Comparison of ENCODE assay signal across 12 cellular contexts in the genomic region with DNA sequence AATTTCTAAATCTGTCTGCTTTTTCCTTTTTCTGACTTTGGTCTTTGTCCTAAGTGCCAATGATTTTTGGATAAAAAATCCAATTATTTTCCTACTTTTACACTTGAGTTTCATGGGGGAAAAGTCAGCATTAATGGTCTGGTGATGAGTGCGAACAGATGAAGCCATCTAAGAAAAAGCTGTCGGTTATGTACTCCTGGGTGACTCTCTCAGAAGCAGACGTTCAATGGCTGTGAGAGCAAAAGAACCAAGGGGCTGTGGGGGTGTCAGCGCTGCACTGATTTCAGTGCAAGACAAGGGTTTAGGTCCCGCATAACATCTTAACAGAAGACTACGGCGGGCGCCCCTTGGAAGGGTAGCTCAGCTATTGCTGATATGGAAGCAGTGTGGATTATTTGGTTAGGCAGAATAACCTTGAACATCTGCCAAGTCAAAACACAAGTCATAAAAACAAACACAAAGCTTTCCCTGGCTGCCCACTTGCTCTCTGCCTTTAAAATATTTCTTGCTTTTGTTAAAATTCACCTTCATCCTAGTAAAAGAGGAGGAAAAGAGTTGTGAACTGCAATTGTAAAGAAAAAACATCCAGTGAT.
DNase-seq lines count a peak whose midpoint lies in the region; ATAC-seq and TF ChIP-seq lines count a peak whose summit lies in the region.
"Had no signal": no experiment of that assay in that cellular context is flagged by ENCODE, and none has a peak within 500 bp of the region (broad histone marks: within the 10 kb centered on the region; RNA-seq: fewer than 3 reads in every experiment).

No MANE protein-coding gene starts in this region.

- intact Hi-C loops in right cardiac atrium (cut with DNase I) (loop anchor here in 1 of 4 donors (10.0 kb wide), 1 partner anchor 149 kb away; no protein-coding TSS in a partner anchor), stomach (cut with DNase I; ENCODE audit: low total_unique reads) (no loop called here)

- no peaks in the 10 kb centered on the region for H3K36me3 Mint-ChIP-seq in CD8-positive, alpha-beta memory T cell
- no peaks in the 10 kb centered on the region for H3K36me3 Mint-ChIP-seq in stimulated activated memory B cell treated with anti-CD40 and anti-IgM and Interleukin-4, amounts not matched to agents 10 μg/mL and 1 μg/mL and 100 μg/mL, for 72 hours

- H3K27ac ChIP-seq in right cardiac atrium (ENCODE audit: low read length) = peak overlapping the region; percentile 82
- peak overlapping the region in 2 of 5 donors; percentile 16 to 64 for H3K27ac ChIP-seq in stomach
- no peak overlapping the region for H3K27ac ChIP-seq in CD8-positive, alpha-beta memory T cell (ENCODE audit: low read depth, low read length)

- peaks cover 1 to 7% of the 10 kb centered on the region in 2 donors for H3K27me3 Mint-ChIP-seq in CD8-positive, alpha-beta memory T cell
- H3K27me3 Mint-ChIP-seq in stimulated activated memory B cell treated with anti-CD40 and anti-IgM and Interleukin-4, amounts not matched to agents 10 μg/mL and 1 μg/mL and 100 μg/mL, for 72 hours = peaks cover 36% of the 10 kb centered on the region

- ATAC-seq in SK-N-SH treated with all-trans-retinoic acid at 6 μM for 48 hours (peak; percentile 31; the same call in 2 of the 3 replicates), right cardiac atrium (peak; percentile 39 to 46), HG03460 (IDR thresholded peaks at IDR 0.05; ENCODE audit: unreplicated experiment) (no peak)
- ATAC-seq in stimulated activated memory B cell treated with anti-CD40 and anti-IgM and Interleukin-4, amounts not matched to agents 10 μg/mL and 1 μg/mL and 100 μg/mL, for 72 hours = no peak

- peak; percentile 6 for DNase-seq in NCI-H2171 treated with DMSO at 0.1 percent for 48 hours (lab: John Stamatoyannopoulos, UW)
- DNase-seq in NCI-H2171 (lab: John Stamatoyannopoulos, UW) = no peak
- peak in 2 of 3 donors; percentile 53 to 60 for DNase-seq in right cardiac atrium
- DNase-seq in stomach = peak; percentile 46
- no peak for DNase-seq in CD8-positive, alpha-beta memory T cell
- DNase-seq: activated CD4-positive, CD25-positive, alpha-beta regulatory T cell; activated T-cell treated with anti-CD3 and anti-CD28 coated beads, Interleukin-2, amount 50 U/mL, for 1 hour; NCI-H1436 had no signal

- WGBS in right cardiac atrium = 29% methylated on average over 8 of the region's 8 CpGs
- WGBS in stomach, 5 donors = 28 to 45% (median 37%) methylated on average over 8 of the region's 8 CpGs

- no peak overlapping the region for H3K27ac Mint-ChIP-seq in CD8-positive, alpha-beta memory T cell
- H3K27ac Mint-ChIP-seq in stimulated activated memory B cell treated with anti-CD40 and anti-IgM and Interleukin-4, amounts not matched to agents 10 μg/mL and 1 μg/mL and 100 μg/mL, for 72 hours = no peak overlapping the region

- no peak for TF ChIP-seq EP300 in stomach (IDR thresholded peaks at IDR 0.05)

- H3K27me3 ChIP-seq in right cardiac atrium (ENCODE audit: control insufficient read depth, insufficient read depth) (no peaks in the 10 kb centered on the region), stomach (no peaks in the 10 kb centered on the region)
- H3K27me3 ChIP-seq in CD8-positive, alpha-beta memory T cell (ENCODE audit: insufficient read depth, low read length, poor library complexity, severe bottlenecking) = no peaks in the 10 kb centered on the region

- peaks cover 0 to 8% (median 2%) of the 10 kb centered on the region in 5 donors for H3K9me3 Mint-ChIP-seq in CD8-positive, alpha-beta memory T cell
- no peaks in the 10 kb centered on the region for H3K9me3 Mint-ChIP-seq in stimulated activated memory B cell treated with anti-CD40 and anti-IgM and Interleukin-4, amounts not matched to agents 10 μg/mL and 1 μg/mL and 100 μg/mL, for 72 hours
- H3K9me3 Mint-ChIP-seq: central memory CD8-positive, alpha-beta T cell had no signal

- no peaks in the 10 kb centered on the region for H3K4me1 Mint-ChIP-seq in CD8-positive, alpha-beta memory T cell
- no peaks in the 10 kb centered on the region for H3K4me1 Mint-ChIP-seq in stimulated activated memory B cell treated with anti-CD40 and anti-IgM and Interleukin-4, amounts not matched to agents 10 μg/mL and 1 μg/mL and 100 μg/mL, for 72 hours
- H3K4me1 Mint-ChIP-seq: central memory CD8-positive, alpha-beta T cell had no signal

- H3K4me3 ChIP-seq in right cardiac atrium (ENCODE audit: low read length) (peak overlapping the region; percentile 36), stomach (no peak overlapping the region)
- no peak overlapping the region for H3K4me3 ChIP-seq in CD8-positive, alpha-beta memory T cell (ENCODE audit: low read length)

- H3K4me1 ChIP-seq in right cardiac atrium (ENCODE audit: control insufficient read depth, insufficient read depth, low read length) (peaks cover 15% of the 10 kb centered on the region), stomach (peaks cover 5 to 69% (median 27%) of the 10 kb centered on the region in 4 donors)
- H3K4me1 ChIP-seq in CD8-positive, alpha-beta memory T cell (ENCODE audit: insufficient read depth, low read length) = no peaks in the 10 kb centered on the region

- no peak for TF ChIP-seq POLR2A in stomach (IDR thresholded peaks at IDR 0.05)

- CTCF ChIA-PET in CD8-positive, alpha-beta memory T cell (lab: Charles Lee) = no interaction called here

- POLR2A ChIA-PET in CD8-positive, alpha-beta memory T cell (lab: Charles Lee) = no interaction called here

- no peaks in the 10 kb centered on the region for H3K36me3 ChIP-seq in stomach
- no peaks in the 10 kb centered on the region for H3K36me3 ChIP-seq in CD8-positive, alpha-beta memory T cell (ENCODE audit: insufficient read depth, low read length)

- H3K4me3 Mint-ChIP-seq in CD8-positive, alpha-beta memory T cell = no peak overlapping the region
- H3K4me3 Mint-ChIP-seq in stimulated activated memory B cell treated with anti-CD40 and anti-IgM and Interleukin-4, amounts not matched to agents 10 μg/mL and 1 μg/mL and 100 μg/mL, for 72 hours = no peak overlapping the region
- H3K4me3 Mint-ChIP-seq: central memory CD8-positive, alpha-beta T cell had no signal

- H3K9me3 ChIP-seq in right cardiac atrium (ENCODE audit: control insufficient read depth, low read length) = no peaks in the 10 kb centered on the region
- no peaks in the 10 kb centered on the region for H3K9me3 ChIP-seq in stomach
- no peaks in the 10 kb centered on the region for H3K9me3 ChIP-seq in CD8-positive, alpha-beta memory T cell (ENCODE audit: low read length)

- no peak for TF ChIP-seq CTCF in stomach (IDR thresholded peaks at IDR 0.05)

TF ChIP-seq in SK-N-SH treated with all-trans-retinoic acid at 6 μM for 48 hours, 23 proteins besides CTCF, POLR2A, EP300 and RAD21 (continues in another document):
- TF ChIP-seq ISL1 (CRISPR knock-in tag; IDR thresholded peaks at IDR 0.05) (no peak), SNAI2 (CRISPR knock-in tag; IDR thresholded peaks at IDR 0.05) (no peak), BACH2 (CRISPR knock-in tag; IDR thresholded peaks at IDR 0.05; ENCODE audit: borderline replicate concordance) (no peak), ZFP30 (CRISPR knock-in tag; IDR thresholded peaks at IDR 0.05) (no peak), OSR1 (CRISPR knock-in tag; IDR thresholded peaks at IDR 0.05) (no peak), RARB (CRISPR knock-in tag; IDR thresholded peaks at IDR 0.05) (no peak), ZNF565 (CRISPR knock-in tag; conservative IDR thresholded peaks at IDR 0.05; ENCODE audit: low read depth) (no peak), ZNF70 (CRISPR knock-in tag; IDR thresholded peaks at IDR 0.05) (no peak), PPARA (CRISPR knock-in tag; IDR thresholded peaks at IDR 0.05; ENCODE audit: borderline replicate concordance) (no peak)
- TF ChIP-seq, protein P1, sequence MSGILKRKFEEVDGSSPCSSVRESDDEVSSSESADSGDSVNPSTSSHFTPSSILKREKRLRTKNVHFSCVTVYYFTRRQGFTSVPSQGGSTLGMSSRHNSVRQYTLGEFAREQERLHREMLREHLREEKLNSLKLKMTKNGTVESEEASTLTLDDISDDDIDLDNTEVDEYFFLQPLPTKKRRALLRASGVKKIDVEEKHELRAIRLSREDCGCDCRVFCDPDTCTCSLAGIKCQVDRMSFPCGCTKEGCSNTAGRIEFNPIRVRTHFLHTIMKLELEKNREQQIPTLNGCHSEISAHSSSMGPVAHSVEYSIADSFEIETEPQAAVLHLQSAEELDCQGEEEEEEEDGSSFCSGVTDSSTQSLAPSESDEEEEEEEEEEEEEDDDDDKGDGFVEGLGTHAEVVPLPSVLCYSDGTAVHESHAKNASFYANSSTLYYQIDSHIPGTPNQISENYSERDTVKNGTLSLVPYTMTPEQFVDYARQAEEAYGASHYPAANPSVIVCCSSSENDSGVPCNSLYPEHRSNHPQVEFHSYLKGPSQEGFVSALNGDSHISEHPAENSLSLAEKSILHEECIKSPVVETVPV (CRISPR knock-in tag; IDR thresholded peaks at IDR 0.05) = no peak
- TF ChIP-seq, protein P2, sequence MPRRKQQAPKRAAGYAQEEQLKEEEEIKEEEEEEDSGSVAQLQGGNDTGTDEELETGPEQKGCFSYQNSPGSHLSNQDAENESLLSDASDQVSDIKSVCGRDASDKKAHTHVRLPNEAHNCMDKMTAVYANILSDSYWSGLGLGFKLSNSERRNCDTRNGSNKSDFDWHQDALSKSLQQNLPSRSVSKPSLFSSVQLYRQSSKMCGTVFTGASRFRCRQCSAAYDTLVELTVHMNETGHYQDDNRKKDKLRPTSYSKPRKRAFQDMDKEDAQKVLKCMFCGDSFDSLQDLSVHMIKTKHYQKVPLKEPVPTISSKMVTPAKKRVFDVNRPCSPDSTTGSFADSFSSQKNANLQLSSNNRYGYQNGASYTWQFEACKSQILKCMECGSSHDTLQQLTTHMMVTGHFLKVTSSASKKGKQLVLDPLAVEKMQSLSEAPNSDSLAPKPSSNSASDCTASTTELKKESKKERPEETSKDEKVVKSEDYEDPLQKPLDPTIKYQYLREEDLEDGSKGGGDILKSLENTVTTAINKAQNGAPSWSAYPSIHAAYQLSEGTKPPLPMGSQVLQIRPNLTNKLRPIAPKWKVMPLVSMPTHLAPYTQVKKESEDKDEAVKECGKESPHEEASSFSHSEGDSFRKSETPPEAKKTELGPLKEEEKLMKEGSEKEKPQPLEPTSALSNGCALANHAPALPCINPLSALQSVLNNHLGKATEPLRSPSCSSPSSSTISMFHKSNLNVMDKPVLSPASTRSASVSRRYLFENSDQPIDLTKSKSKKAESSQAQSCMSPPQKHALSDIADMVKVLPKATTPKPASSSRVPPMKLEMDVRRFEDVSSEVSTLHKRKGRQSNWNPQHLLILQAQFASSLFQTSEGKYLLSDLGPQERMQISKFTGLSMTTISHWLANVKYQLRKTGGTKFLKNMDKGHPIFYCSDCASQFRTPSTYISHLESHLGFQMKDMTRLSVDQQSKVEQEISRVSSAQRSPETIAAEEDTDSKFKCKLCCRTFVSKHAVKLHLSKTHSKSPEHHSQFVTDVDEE (CRISPR knock-in tag; IDR thresholded peaks at IDR 0.05) = no peak

Comparison
In these comparisons a context has a peak if more than half of its experiments do, and no peak if none do; other contexts are left out.
1. DNase-seq: peak in NCI-H2171 treated with DMSO at 0.1 percent for 48 hours (single experiment), right cardiac atrium (2 of 3) and stomach (single experiment); none in NCI-H2171 (single experiment) and CD8-positive, alpha-beta memory T cell (0 of 5).
2. ATAC-seq: peak in SK-N-SH treated with all-trans-retinoic acid at 6 μM for 48 hours (single experiment) and right cardiac atrium (2 of 2); none in stimulated activated memory B cell treated with anti-CD40 and anti-IgM and Interleukin-4, amounts not matched to agents 10 μg/mL and 1 μg/mL and 100 μg/mL, for 72 hours (single experiment) and HG03460 (single experiment).